ENCODE assay signal across 4 cellular contexts in genomic region chr10:65041307-65041706, GRCh38.
TF ChIP-seq lines count a peak whose summit lies in the region.

No MANE protein-coding gene starts in this region.

TF ChIP-seq in HepG2, 621 proteins besides CTCF, POLR2A, EP300 and RAD21 (continues in another document):
- TF ChIP-seq ZNF281 (CRISPR knock-in tag; IDR thresholded peaks at IDR 0.05; ENCODE audit: borderline replicate concordance) (no peak), MAFF (IDR thresholded peaks at IDR 0.05; ENCODE audit: low read depth, low read length) (peak; percentile 67), ZNF570 (CRISPR knock-in tag; IDR thresholded peaks at IDR 0.05; ENCODE audit: borderline replicate concordance) (no peak), ZNF274 (CRISPR knock-in tag; IDR thresholded peaks at IDR 0.05) (no peak)
- TF ChIP-seq, protein P1, sequence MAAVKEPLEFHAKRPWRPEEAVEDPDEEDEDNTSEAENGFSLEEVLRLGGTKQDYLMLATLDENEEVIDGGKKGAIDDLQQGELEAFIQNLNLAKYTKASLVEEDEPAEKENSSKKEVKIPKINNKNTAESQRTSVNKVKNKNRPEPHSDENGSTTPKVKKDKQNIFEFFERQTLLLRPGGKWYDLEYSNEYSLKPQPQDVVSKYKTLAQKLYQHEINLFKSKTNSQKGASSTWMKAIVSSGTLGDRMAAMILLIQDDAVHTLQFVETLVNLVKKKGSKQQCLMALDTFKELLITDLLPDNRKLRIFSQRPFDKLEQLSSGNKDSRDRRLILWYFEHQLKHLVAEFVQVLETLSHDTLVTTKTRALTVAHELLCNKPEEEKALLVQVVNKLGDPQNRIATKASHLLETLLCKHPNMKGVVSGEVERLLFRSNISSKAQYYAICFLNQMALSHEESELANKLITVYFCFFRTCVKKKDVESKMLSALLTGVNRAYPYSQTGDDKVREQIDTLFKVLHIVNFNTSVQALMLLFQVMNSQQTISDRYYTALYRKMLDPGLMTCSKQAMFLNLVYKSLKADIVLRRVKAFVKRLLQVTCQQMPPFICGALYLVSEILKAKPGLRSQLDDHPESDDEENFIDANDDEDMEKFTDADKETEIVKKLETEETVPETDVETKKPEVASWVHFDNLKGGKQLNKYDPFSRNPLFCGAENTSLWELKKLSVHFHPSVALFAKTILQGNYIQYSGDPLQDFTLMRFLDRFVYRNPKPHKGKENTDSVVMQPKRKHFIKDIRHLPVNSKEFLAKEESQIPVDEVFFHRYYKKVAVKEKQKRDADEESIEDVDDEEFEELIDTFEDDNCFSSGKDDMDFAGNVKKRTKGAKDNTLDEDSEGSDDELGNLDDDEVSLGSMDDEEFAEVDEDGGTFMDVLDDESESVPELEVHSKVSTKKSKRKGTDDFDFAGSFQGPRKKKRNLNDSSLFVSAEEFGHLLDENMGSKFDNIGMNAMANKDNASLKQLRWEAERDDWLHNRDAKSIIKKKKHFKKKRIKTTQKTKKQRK (IDR thresholded peaks at IDR 0.05; ENCODE audit: low read length) = no peak

TF ChIP-seq in A549, 52 proteins besides CTCF, POLR2A, EP300 and RAD21:
- TF ChIP-seq MAFK (IDR thresholded peaks at IDR 0.05; ENCODE audit: partially characterized antibody) (peak; percentile 37), ZC3H11A (IDR thresholded peaks at IDR 0.05) (no peak)

TF ChIP-seq in IMR-90, 13 proteins besides CTCF, POLR2A, EP300 and RAD21:
- TF ChIP-seq CHD1 (IDR thresholded peaks at IDR 0.05; ENCODE audit: low read depth, low read length) (no peak), MAFK (IDR thresholded peaks at IDR 0.05; ENCODE audit: low read depth, low read length) (peak; percentile 35; the same call in 1 of the 2 replicates)

TF ChIP-seq in K562, 482 proteins besides CTCF, POLR2A, EP300 and RAD21:
- TF ChIP-seq, protein P2, sequence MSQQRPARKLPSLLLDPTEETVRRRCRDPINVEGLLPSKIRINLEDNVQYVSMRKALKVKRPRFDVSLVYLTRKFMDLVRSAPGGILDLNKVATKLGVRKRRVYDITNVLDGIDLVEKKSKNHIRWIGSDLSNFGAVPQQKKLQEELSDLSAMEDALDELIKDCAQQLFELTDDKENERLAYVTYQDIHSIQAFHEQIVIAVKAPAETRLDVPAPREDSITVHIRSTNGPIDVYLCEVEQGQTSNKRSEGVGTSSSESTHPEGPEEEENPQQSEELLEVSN (IDR thresholded peaks at IDR 0.05; ENCODE audit: borderline replicate concordance in 1 of 2, extremely low read depth in 1 of 2, insufficient read depth in 1 of 2, insufficient read length in 1 of 2, low read depth in 1 of 2, low read length in 1 of 2, poor library complexity in 1 of 2, severe bottlenecking in 1 of 2) = no peak
- TF ChIP-seq MAFF (IDR thresholded peaks at IDR 0.05; ENCODE audit: low read length) = 0 out of 2 replicates have a peak, but pooled peaks have one; percentile 9
- TF ChIP-seq GATAD2A (IDR thresholded peaks at IDR 0.05) = no peak
- peak; percentile 55 for TF ChIP-seq ZNF316 (IDR thresholded peaks at IDR 0.05)
TF ChIP-seq in K562: peak in this region for 2.
